Comparison of ENCODE assay signal across 8 cellular contexts in genomic region chr12:14394317-14395058, GRCh38. TPM values are rescaled to one million over a fixed set of nuclear protein-coding genes. Genes with fewer than 3 reads are reported as not detected.
DNase-seq lines count a peak whose midpoint lies in the region; ATAC-seq and TF ChIP-seq lines count a peak whose summit lies in the region.

No MANE protein-coding gene starts in this region.

- H3K27me3 ChIP-seq in RWPE2 (ENCODE audit: insufficient read depth, poor library complexity, severe bottlenecking) (no peaks in the 10 kb centered on the region), stomach smooth muscle (ENCODE audit: control insufficient read depth in 1 of 2, insufficient read depth in 2 of 2, low read length in 2 of 2) (no peaks in the 10 kb centered on the region)

- H3K27me3 Mint-ChIP-seq in activated CD4-positive, alpha-beta T cell treated with anti-CD3 and anti-CD28 coated beads, Interleukin-2, amount 10 ng/mL, durations not matched to agents 24 days and 14 days: no peaks in the 10 kb centered on the region

- ATAC-seq in GM21737 (IDR thresholded peaks at IDR 0.05; ENCODE audit: unreplicated experiment) (peak; percentile 62), RWPE2 (ENCODE audit: low read depth) (peak; percentile 91)

- H3K9me3 ChIP-seq in RWPE2 (ENCODE audit: severe bottlenecking) (no peaks in the 10 kb centered on the region), stomach smooth muscle (ENCODE audit: control insufficient read depth in 2 of 2, low read length in 2 of 2) (no peaks in the 10 kb centered on the region)

- H3K9me3 Mint-ChIP-seq in activated CD4-positive, alpha-beta T cell treated with anti-CD3 and anti-CD28 coated beads, Interleukin-2, amount 10 ng/mL, durations not matched to agents 24 days and 14 days: peaks cover 4% of the 10 kb centered on the region

- H3K4me1 ChIP-seq in RWPE2 (ENCODE audit: insufficient read depth, poor library complexity, severe bottlenecking) (peaks cover 19% of the 10 kb centered on the region), stomach smooth muscle (ENCODE audit: control insufficient read depth, insufficient read depth, low read length) (no peaks in the 10 kb centered on the region)

- peak overlapping the region; percentile 93 for H3K27ac Mint-ChIP-seq in activated CD4-positive, alpha-beta T cell treated with anti-CD3 and anti-CD28 coated beads, Interleukin-2, amount 10 ng/mL, durations not matched to agents 24 days and 14 days

- peak overlapping the region in 1 of 2 donors; percentile 47 for H3K9ac ChIP-seq in stomach smooth muscle (ENCODE audit: low read length in 2 of 2)

- TF ChIP-seq CTCF in RWPE2 (IDR thresholded peaks at IDR 0.05; ENCODE audit: poor library complexity, severe bottlenecking): no peak

- no peaks in the 10 kb centered on the region; the same call in 1 of the 2 replicates for H3K36me3 ChIP-seq in RWPE2 (ENCODE audit: low read depth)
- no peaks in the 10 kb centered on the region for H3K36me3 ChIP-seq in stomach smooth muscle (ENCODE audit: control insufficient read depth in 2 of 2, insufficient read depth in 2 of 2, low read length in 2 of 2)

- H3K4me1 Mint-ChIP-seq in activated CD4-positive, alpha-beta T cell treated with anti-CD3 and anti-CD28 coated beads, Interleukin-2, amount 10 ng/mL, durations not matched to agents 24 days and 14 days: peaks cover 59% of the 10 kb centered on the region

- peaks cover 37% of the 10 kb centered on the region for H3K36me3 Mint-ChIP-seq in activated CD4-positive, alpha-beta T cell treated with anti-CD3 and anti-CD28 coated beads, Interleukin-2, amount 10 ng/mL, durations not matched to agents 24 days and 14 days (ENCODE audit: low read depth)

- peak overlapping the region; percentile 78 for H3K4me3 Mint-ChIP-seq in activated CD4-positive, alpha-beta T cell treated with anti-CD3 and anti-CD28 coated beads, Interleukin-2, amount 10 ng/mL, durations not matched to agents 24 days and 14 days

- DNase-seq in activated CD4-positive, alpha-beta T cell treated with anti-CD3 and anti-CD28 coated beads, Interleukin-2, amount 10 ng/mL, durations not matched to agents 24 days and 14 days: peak; percentile 84
- no peak for DNase-seq in activated CD4-positive, alpha-beta T cell treated with anti-CD3 and anti-CD28 coated beads, Interleukin-2, amount 50 U/mL, for 4 hours
- no peak for DNase-seq in RWPE2 (ENCODE audit: low spot score)
- DNase-seq in cerebellar cortex (ENCODE audit: low spot score): peak; percentile 94
- DNase-seq in left kidney (ENCODE audit: low read depth, low spot score): peak; percentile 88

- no peak for TF ChIP-seq EP300 in Ishikawa (IDR thresholded peaks at IDR 0.05; ENCODE audit: borderline replicate concordance)

- no peak overlapping the region for H3K4me3 ChIP-seq in RWPE2 (ENCODE audit: severe bottlenecking)
- H3K4me3 ChIP-seq in stomach smooth muscle (ENCODE audit: low read length in 2 of 2): peak overlapping the region; percentile 29 to 62

- no peak; the same call in 1 of the 2 replicates for TF ChIP-seq RAD21 in Ishikawa (IDR thresholded peaks at IDR 0.05; ENCODE audit: low read depth)

- H3K27ac ChIP-seq in RWPE2 (ENCODE audit: poor library complexity, severe bottlenecking) (peak overlapping the region; percentile 54), stomach smooth muscle (ENCODE audit: low read length) (peak overlapping the region; percentile 42)

- intact Hi-C loops in activated CD4-positive, alpha-beta T cell treated with anti-CD3 and anti-CD28 coated beads, Interleukin-2, amount 10 ng/mL, durations not matched to agents 24 days and 14 days (cut with micrococcal nuclease): loop anchor here (1.0 to 5.0 kb wide), 6 partner anchors 9 to 1677 kb away; partner anchors contain the start of genes ATF7IP and CDKN1B

TF ChIP-seq in Ishikawa, 13 proteins besides CTCF, POLR2A, EP300 and RAD21:
- TF ChIP-seq EGR1 (IDR thresholded peaks at IDR 0.05) (no peak), YY1 (IDR thresholded peaks at IDR 0.05; ENCODE audit: low read depth) (peak; percentile 71), FOXM1 (IDR thresholded peaks at IDR 0.05; ENCODE audit: borderline replicate concordance, low read depth) (no peak), ZBTB7A (IDR thresholded peaks at IDR 0.05; ENCODE audit: low read depth) (no peak), USF1 (IDR thresholded peaks at IDR 0.05) (0 out of 2 replicates have a peak, but pooled peaks have one; percentile 1), NFIC (IDR thresholded peaks at IDR 0.05) (peak; percentile 44; the same call in 1 of the 2 replicates), MAX (IDR thresholded peaks at IDR 0.05) (peak; percentile 50; the same call in 1 of the 2 replicates), CEBPB (IDR thresholded peaks at IDR 0.05) (peak; percentile 46; the same call in 1 of the 2 replicates), TEAD4 (IDR thresholded peaks at IDR 0.05) (peak; percentile 75), CREB1 (IDR thresholded peaks at IDR 0.05; ENCODE audit: low read depth) (no peak), REST (IDR thresholded peaks at IDR 0.05; ENCODE audit: low read depth) (no peak), TCF12 (IDR thresholded peaks at IDR 0.05; ENCODE audit: low read depth) (no peak), TAF1 (IDR thresholded peaks at IDR 0.05; ENCODE audit: low read depth) (no peak)

RNA-seq across cellular contexts. Expression of gene ATF7IP, which starts 29.0 kb away (rescaled TPM):
- 62.6 and 72.4 TPM in 2 replicates for total RNA-seq in activated CD4-positive, alpha-beta T cell treated with anti-CD3 and anti-CD28 coated beads, Interleukin-2, amount 10 ng/mL, durations not matched to agents 24 days and 14 days

Comparison
In these comparisons a context has a peak if more than half of its experiments do, and no peak if none do; other contexts are left out.
1. DNase-seq: peak in activated CD4-positive, alpha-beta T cell treated with anti-CD3 and anti-CD28 coated beads, Interleukin-2, amount 10 ng/mL, durations not matched to agents 24 days and 14 days (single experiment), cerebellar cortex (single experiment) and left kidney (single experiment); none in activated CD4-positive, alpha-beta T cell treated with anti-CD3 and anti-CD28 coated beads, Interleukin-2, amount 50 U/mL, for 4 hours (0 of 2) and RWPE2 (single experiment).